ENCODE assay signal across 24 cellular contexts in the genomic region with DNA sequence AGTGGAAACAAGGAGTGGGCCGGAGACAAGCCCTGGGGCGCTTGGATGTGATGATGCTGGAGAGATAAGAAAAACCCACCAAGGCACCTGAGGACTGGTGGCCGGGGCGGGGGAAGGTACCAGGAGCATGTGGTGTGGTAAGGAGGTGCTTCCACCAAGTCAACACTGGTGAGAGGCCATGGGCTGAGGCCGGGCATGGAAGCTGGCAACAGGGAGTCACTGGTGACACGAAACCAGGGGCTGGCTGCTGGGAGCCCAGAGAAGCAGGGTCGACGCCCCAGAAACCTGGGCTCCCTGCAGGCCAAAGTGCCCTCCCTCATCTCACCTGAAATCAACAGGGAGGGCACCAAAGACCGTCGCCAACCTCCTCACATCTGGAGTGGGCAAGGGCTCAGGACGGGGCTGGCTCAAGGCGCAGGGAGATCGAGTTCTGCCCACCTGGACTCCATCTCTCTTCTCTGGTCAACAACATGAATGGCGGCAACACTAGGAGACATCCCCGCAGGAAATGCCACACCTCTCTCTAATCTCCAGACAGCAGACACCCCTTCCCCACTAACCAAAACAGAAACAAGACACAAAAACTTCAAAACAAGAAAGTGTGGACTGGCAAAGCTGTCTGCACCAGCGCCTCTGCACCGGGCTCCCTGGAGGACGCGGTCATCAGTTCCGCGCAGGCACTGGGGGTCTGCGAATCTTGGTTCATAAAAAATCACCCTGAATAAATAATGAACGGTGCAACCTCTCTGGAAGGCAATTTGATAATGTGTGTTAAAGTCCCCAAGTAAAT.
DNase-seq lines count a peak whose midpoint lies in the region; ATAC-seq, FAIRE-seq and TF ChIP-seq lines count a peak whose summit lies in the region.
"Had no signal": no experiment of that assay in that cellular context is flagged by ENCODE, and none has a peak within 500 bp of the region (broad histone marks: within the 10 kb centered on the region; RNA-seq: fewer than 3 reads in every experiment).

No MANE protein-coding gene starts in this region.

- no peak overlapping the region for H3K4me3 ChIP-seq in mesodermal cell (ENCODE audit: extremely low read depth, insufficient read depth, low read length, poor library complexity, severe bottlenecking)
- H3K4me3 ChIP-seq: spleen, thyroid gland had no signal

- TF ChIP-seq POLR2A in GM12891 (IDR thresholded peaks at IDR 0.05; ENCODE audit: low read depth, low read length): no peak

- H3K27ac ChIP-seq in mesodermal cell (ENCODE audit: low read depth, low read length, severe bottlenecking): peak overlapping the region; percentile 5
- H3K27ac ChIP-seq: thyroid gland had no signal

- FAIRE-seq in GM12891 (lab: Jason Lieb, UNC): no peak
- FAIRE-seq: endometrium had no signal

- H3K36me3 Mint-ChIP-seq in stimulated activated naive CD8-positive, alpha-beta T cell treated with anti-CD3 and anti-CD28 coated beads, Interleukin-15, Interleukin-2, amounts not matched to agents 100 ng/mL and 50 ng/mL, for 24 hours (ENCODE audit: low read depth): no peaks in the 10 kb centered on the region
- peaks cover 29% of the 10 kb centered on the region for H3K36me3 Mint-ChIP-seq in activated T-helper 2 cell treated with anti-CD3 and anti-CD28 coated beads, Interferon-gamma antibody, Interleukin-2, Interleukin-4, amounts not matched to agents 10 μg/mL and 5 μg/mL and 100 μg/mL, durations not matched to agents 14 hours and 24 hours and 36 hours (ENCODE audit: low read depth)

- H3K27ac Mint-ChIP-seq in stimulated activated naive CD8-positive, alpha-beta T cell treated with anti-CD3 and anti-CD28 coated beads, Interleukin-15, Interleukin-2, amounts not matched to agents 100 ng/mL and 50 ng/mL, for 24 hours: peak overlapping the region; percentile 54
- peak overlapping the region; percentile 48 for H3K27ac Mint-ChIP-seq in activated T-helper 2 cell treated with anti-CD3 and anti-CD28 coated beads, Interferon-gamma antibody, Interleukin-2, Interleukin-4, amounts not matched to agents 10 μg/mL and 5 μg/mL and 100 μg/mL, durations not matched to agents 14 hours and 24 hours and 36 hours
- H3K27ac Mint-ChIP-seq: IgD-negative memory B cell had no signal

- no peak overlapping the region for H3K4me3 Mint-ChIP-seq in stimulated activated naive CD8-positive, alpha-beta T cell treated with anti-CD3 and anti-CD28 coated beads, Interleukin-15, Interleukin-2, amounts not matched to agents 100 ng/mL and 50 ng/mL, for 24 hours
- H3K4me3 Mint-ChIP-seq in activated T-helper 2 cell treated with anti-CD3 and anti-CD28 coated beads, Interferon-gamma antibody, Interleukin-2, Interleukin-4, amounts not matched to agents 10 μg/mL and 5 μg/mL and 100 μg/mL, durations not matched to agents 14 hours and 24 hours and 36 hours (ENCODE audit: low read depth): no peak overlapping the region
- H3K4me3 Mint-ChIP-seq: CD8-positive, alpha-beta T cell had no signal

- H3K4me1 Mint-ChIP-seq in stimulated activated naive CD8-positive, alpha-beta T cell treated with anti-CD3 and anti-CD28 coated beads, Interleukin-15, Interleukin-2, amounts not matched to agents 100 ng/mL and 50 ng/mL, for 24 hours (ENCODE audit: low read depth): peaks cover 63% of the 10 kb centered on the region
- H3K4me1 Mint-ChIP-seq in activated T-helper 2 cell treated with anti-CD3 and anti-CD28 coated beads, Interferon-gamma antibody, Interleukin-2, Interleukin-4, amounts not matched to agents 10 μg/mL and 5 μg/mL and 100 μg/mL, durations not matched to agents 14 hours and 24 hours and 36 hours (ENCODE audit: low read depth): peaks cover 48% of the 10 kb centered on the region

- H3K9me3 ChIP-seq in mesodermal cell (ENCODE audit: control insufficient read depth, low read length): no peaks in the 10 kb centered on the region
- H3K9me3 ChIP-seq: spleen, thyroid gland had no signal

- ATAC-seq in stimulated activated naive CD8-positive, alpha-beta T cell treated with anti-CD3 and anti-CD28 coated beads, Interleukin-15, Interleukin-2, amounts not matched to agents 100 U/mL and 50 U/mL, for 24 hours: no peak
- ATAC-seq: CD8-positive, alpha-beta T cell had no signal

- no peak for DNase-seq in stimulated activated naive CD8-positive, alpha-beta T cell treated with anti-CD3 and anti-CD28 coated beads, Interleukin-15, Interleukin-2, amounts not matched to agents 100 U/mL and 50 U/mL, for 24 hours
- no peak for DNase-seq in activated T-helper 2 cell treated with anti-CD3 and anti-CD28 coated beads, Interferon-gamma antibody, Interleukin-2, Interleukin-4, amounts not matched to agents 10 μg/mL and 5 μg/mL and 100 μg/mL, durations not matched to agents 14 hours and 24 hours and 36 hours (ENCODE audit: low spot score)
- DNase-seq in NCI-H2171 (lab: John Stamatoyannopoulos, UW) (no peak), EL (no peak), GM12891 (ENCODE audit: insufficient read length, low spot score) (no peak)
- DNase-seq: activated CD4-positive, CD25-positive, alpha-beta regulatory T cell; activated CD8-positive, alpha-beta T cell treated with anti-CD3 and anti-CD28 coated beads for 36 hours; anterior cingulate cortex; caudate nucleus; CD8-positive, alpha-beta T cell; dermis blood vessel endothelial cell; NCI-H1105; NCI-H2081; NCI-H446 treated with DMSO at 0.1 percent for 48 hours; occipital lobe; spleen; stimulated activated CD4-positive, alpha-beta T cell treated with anti-CD3 and anti-CD28 coated beads, Interleukin-2, amount 100 ng/mL, for 48 hours; stimulated activated naive CD4-positive, alpha-beta T cell; T1000; thyroid gland had no signal

- no peaks in the 10 kb centered on the region for H3K27me3 Mint-ChIP-seq in stimulated activated naive CD8-positive, alpha-beta T cell treated with anti-CD3 and anti-CD28 coated beads, Interleukin-15, Interleukin-2, amounts not matched to agents 100 ng/mL and 50 ng/mL, for 24 hours
- no peaks in the 10 kb centered on the region for H3K27me3 Mint-ChIP-seq in activated T-helper 2 cell treated with anti-CD3 and anti-CD28 coated beads, Interferon-gamma antibody, Interleukin-2, Interleukin-4, amounts not matched to agents 10 μg/mL and 5 μg/mL and 100 μg/mL, durations not matched to agents 14 hours and 24 hours and 36 hours (ENCODE audit: low read depth)
- H3K27me3 Mint-ChIP-seq: activated CD8-positive, alpha-beta T cell treated with anti-CD3 and anti-CD28 coated beads for 36 hours had no signal

- H3K9me3 Mint-ChIP-seq in stimulated activated naive CD8-positive, alpha-beta T cell treated with anti-CD3 and anti-CD28 coated beads, Interleukin-15, Interleukin-2, amounts not matched to agents 100 ng/mL and 50 ng/mL, for 24 hours: no peaks in the 10 kb centered on the region
- peaks cover 4% of the 10 kb centered on the region for H3K9me3 Mint-ChIP-seq in activated T-helper 2 cell treated with anti-CD3 and anti-CD28 coated beads, Interferon-gamma antibody, Interleukin-2, Interleukin-4, amounts not matched to agents 10 μg/mL and 5 μg/mL and 100 μg/mL, durations not matched to agents 14 hours and 24 hours and 36 hours
- H3K9me3 Mint-ChIP-seq: CD8-positive, alpha-beta T cell; IgD-negative memory B cell had no signal

- H3K4me1 ChIP-seq in mesodermal cell (ENCODE audit: control insufficient read depth, insufficient read depth, low read length, poor library complexity, severe bottlenecking): peaks cover 43% of the 10 kb centered on the region

- intact Hi-C loops in activated T-helper 2 cell treated with anti-CD3 and anti-CD28 coated beads, Interferon-gamma antibody, Interleukin-2, Interleukin-4, amounts not matched to agents 10 μg/mL and 5 μg/mL and 100 μg/mL, durations not matched to agents 14 hours and 24 hours and 36 hours (cut with micrococcal nuclease): loop anchor here (5.0 kb wide), 1 partner anchor 332 kb away; no protein-coding TSS in a partner anchor

- H3K36me3 ChIP-seq in mesodermal cell (ENCODE audit: control insufficient read depth, insufficient read depth, low read length): no peaks in the 10 kb centered on the region
- H3K36me3 ChIP-seq: thyroid gland had no signal

- 94 to 98% methylated on average over 17 to 18 of the region's 23 CpGs for WGBS in mesodermal cell (ENCODE audit: insufficient coverage in 2 of 2), 2 experiments

TF ChIP-seq in GM12891, 5 proteins besides CTCF, POLR2A, EP300 and RAD21:
- TF ChIP-seq SPI1 (IDR thresholded peaks at IDR 0.05; ENCODE audit: low read depth, low read length): no peak
- no peak for TF ChIP-seq TAF1 (IDR thresholded peaks at IDR 0.05; ENCODE audit: low read depth, low read length)
- no peak for TF ChIP-seq POU2F2 (IDR thresholded peaks at IDR 0.05; ENCODE audit: low read depth, low read length)
- TF ChIP-seq POLR2AphosphoS5 (IDR thresholded peaks at IDR 0.05; ENCODE audit: low read depth, low read length): no peak
- TF ChIP-seq PAX5 (IDR thresholded peaks at IDR 0.05; ENCODE audit: insufficient read depth, low read length, severe bottlenecking): no peak
TF ChIP-seq in GM12891: peak in this region for 0.
